25 cellular contexts compared by ENCODE assay signal in genomic region chr20:57561356-57562279, GRCh38. TPM values are rescaled to one million over a fixed set of nuclear protein-coding genes. Genes with fewer than 3 reads are reported as not detected.
"Had no signal": no experiment of that assay in that cellular context is flagged by ENCODE, and none has a peak within 500 bp of the region (broad histone marks: within the 10 kb centered on the region; RNA-seq: fewer than 3 reads in every experiment).

No MANE protein-coding gene starts in this region.

- DNase-seq: activated CD4-positive, alpha-beta T cell treated with anti-CD3 and anti-CD28 coated beads, Interleukin-2, amount 50 U/mL, for 48 hours; activated CD8-positive, alpha-beta memory T cell treated with anti-CD3 and anti-CD28 coated beads, Interleukin-2, amount 10 ng/mL, durations not matched to agents 7 days and 5 days; activated naive CD4-positive, alpha-beta T cell treated with anti-CD3 and anti-CD28 coated beads for 36 hours; activated naive CD8-positive, alpha-beta T cell treated with anti-CD3 and anti-CD28 coated beads, Interleukin-2, amount 50 U/mL, for 24 hours; activated T-cell treated with anti-CD3 and anti-CD28 coated beads, Interleukin-2, amount 50 U/mL, for 1 hour; dermis blood vessel endothelial cell; endodermal cell; gastrocnemius medialis; mammary epithelial cell; natural killer cell; sigmoid colon; stimulated activated CD4-positive, alpha-beta T cell treated with anti-CD3 and anti-CD28 coated beads, Interleukin-12 subunit alpha, Interleukin-12 subunit beta, amount 100 ng/mL, for 4 hours; stimulated activated CD4-positive, alpha-beta T cell treated with anti-CD3 and anti-CD28 coated beads, Interleukin-2, amount 100 ng/mL, for 48 hours; stimulated activated naive B cell treated with anti-CD40 and anti-IgM and Interleukin-4, amounts not matched to agents 10 μg/mL and 1 μg/mL and 100 μg/mL, for 72 hours; T-helper 17 cell; trophoblast cell; WERI-Rb-1 had no signal

- H3K27ac Mint-ChIP-seq: activated CD8-positive, alpha-beta memory T cell treated with anti-CD3 and anti-CD28 coated beads, Interleukin-2, amount 10 ng/mL, durations not matched to agents 7 days and 5 days; activated naive CD4-positive, alpha-beta T cell treated with anti-CD3 and anti-CD28 coated beads for 36 hours; activated naive CD8-positive, alpha-beta T cell treated with anti-CD3 and anti-CD28 coated beads, Interleukin-2, amount 50 U/mL, for 24 hours; activated T-helper 2 cell treated with anti-CD3 and anti-CD28 coated beads, Interferon-gamma antibody, Interleukin-2, Interleukin-4, amounts not matched to agents 10 μg/mL and 5 μg/mL and 100 μg/mL, durations not matched to agents 14 hours and 24 hours and 36 hours; endodermal cell; natural killer cell; stimulated activated naive B cell treated with anti-CD40 and anti-IgM and Interleukin-4, amounts not matched to agents 10 μg/mL and 1 μg/mL and 100 μg/mL, for 72 hours; T-helper 17 cell had no signal

- H3K36me3 ChIP-seq: gastrocnemius medialis, heart right ventricle, sigmoid colon, WERI-Rb-1 had no signal

- H3K4me3 Mint-ChIP-seq: activated CD8-positive, alpha-beta memory T cell treated with anti-CD3 and anti-CD28 coated beads, Interleukin-2, amount 10 ng/mL, durations not matched to agents 7 days and 5 days; activated naive CD4-positive, alpha-beta T cell treated with anti-CD3 and anti-CD28 coated beads for 36 hours; activated naive CD8-positive, alpha-beta T cell treated with anti-CD3 and anti-CD28 coated beads, Interleukin-2, amount 50 U/mL, for 24 hours; endodermal cell; natural killer cell; stimulated activated naive B cell treated with anti-CD40 and anti-IgM and Interleukin-4, amounts not matched to agents 10 μg/mL and 1 μg/mL and 100 μg/mL, for 72 hours; T-helper 17 cell had no signal

- H3K4me1 Mint-ChIP-seq: activated CD8-positive, alpha-beta memory T cell treated with anti-CD3 and anti-CD28 coated beads, Interleukin-2, amount 10 ng/mL, durations not matched to agents 7 days and 5 days; activated naive CD8-positive, alpha-beta T cell treated with anti-CD3 and anti-CD28 coated beads, Interleukin-2, amount 50 U/mL, for 24 hours; endodermal cell; natural killer cell; stimulated activated naive B cell treated with anti-CD40 and anti-IgM and Interleukin-4, amounts not matched to agents 10 μg/mL and 1 μg/mL and 100 μg/mL, for 72 hours; T-helper 17 cell had no signal

- H3K4me3 ChIP-seq: gastrocnemius medialis, heart right ventricle, psoas muscle, sigmoid colon had no signal

- H3K27ac ChIP-seq: gastrocnemius medialis, heart right ventricle, psoas muscle, sigmoid colon, WERI-Rb-1 had no signal

- H3K36me3 Mint-ChIP-seq: activated CD8-positive, alpha-beta memory T cell treated with anti-CD3 and anti-CD28 coated beads, Interleukin-2, amount 10 ng/mL, durations not matched to agents 7 days and 5 days; natural killer cell; stimulated activated naive B cell treated with anti-CD40 and anti-IgM and Interleukin-4, amounts not matched to agents 10 μg/mL and 1 μg/mL and 100 μg/mL, for 72 hours had no signal

- H3K4me1 ChIP-seq: gastrocnemius medialis, psoas muscle, sigmoid colon had no signal

- H3K9me3 ChIP-seq: gastrocnemius medialis, heart right ventricle, psoas muscle, sigmoid colon had no signal

- FAIRE-seq: astrocyte, bronchial epithelial cell, islet of Langerhans had no signal

- ATAC-seq: activated CD8-positive, alpha-beta memory T cell treated with anti-CD3 and anti-CD28 coated beads, Interleukin-2, amount 10 ng/mL, durations not matched to agents 7 days and 5 days; activated naive CD8-positive, alpha-beta T cell treated with anti-CD3 and anti-CD28 coated beads, Interleukin-2, amount 50 U/mL, for 24 hours; gastrocnemius medialis; natural killer cell; stimulated activated naive B cell treated with anti-CD40 and anti-IgM and Interleukin-4, amounts not matched to agents 10 μg/mL and 1 μg/mL and 100 μg/mL, for 72 hours; T-helper 17 cell had no signal

- H3K9me3 Mint-ChIP-seq: activated naive CD4-positive, alpha-beta T cell treated with anti-CD3 and anti-CD28 coated beads for 36 hours; activated naive CD8-positive, alpha-beta T cell treated with anti-CD3 and anti-CD28 coated beads, Interleukin-2, amount 50 U/mL, for 24 hours; activated T-helper 2 cell treated with anti-CD3 and anti-CD28 coated beads, Interferon-gamma antibody, Interleukin-2, Interleukin-4, amounts not matched to agents 10 μg/mL and 5 μg/mL and 100 μg/mL, durations not matched to agents 14 hours and 24 hours and 36 hours; endodermal cell; natural killer cell; stimulated activated naive B cell treated with anti-CD40 and anti-IgM and Interleukin-4, amounts not matched to agents 10 μg/mL and 1 μg/mL and 100 μg/mL, for 72 hours had no signal

RNA-seq across cellular contexts. Expression of gene PCK1, which starts 0.7 kb away (rescaled TPM):
- total RNA-seq: activated CD8-positive, alpha-beta memory T cell treated with anti-CD3 and anti-CD28 coated beads, Interleukin-2, amount 10 ng/mL, durations not matched to agents 7 days and 5 days; activated naive CD4-positive, alpha-beta T cell treated with anti-CD3 and anti-CD28 coated beads for 36 hours; activated T-helper 2 cell treated with anti-CD3 and anti-CD28 coated beads, Interferon-gamma antibody, Interleukin-2, Interleukin-4, amounts not matched to agents 10 μg/mL and 5 μg/mL and 100 μg/mL, durations not matched to agents 14 hours and 24 hours and 36 hours; astrocyte; bronchial epithelial cell; dermis blood vessel endothelial cell; endodermal cell; mammary epithelial cell; mononuclear cell; natural killer cell; T-helper 17 cell had no signal
- polyA plus RNA-seq: mammary epithelial cell had no signal

RNA-seq across cellular contexts. Expression of gene CTCFL, which starts 36.7 kb away (rescaled TPM):
- total RNA-seq: activated CD8-positive, alpha-beta memory T cell treated with anti-CD3 and anti-CD28 coated beads, Interleukin-2, amount 10 ng/mL, durations not matched to agents 7 days and 5 days; activated naive CD4-positive, alpha-beta T cell treated with anti-CD3 and anti-CD28 coated beads for 36 hours; activated T-helper 2 cell treated with anti-CD3 and anti-CD28 coated beads, Interferon-gamma antibody, Interleukin-2, Interleukin-4, amounts not matched to agents 10 μg/mL and 5 μg/mL and 100 μg/mL, durations not matched to agents 14 hours and 24 hours and 36 hours; astrocyte; bronchial epithelial cell; cerebellum; dermis blood vessel endothelial cell; gastrocnemius medialis; heart right ventricle; mammary epithelial cell; mononuclear cell; natural killer cell; psoas muscle; T-helper 17 cell had no signal
- polyA plus RNA-seq: heart right ventricle, mammary epithelial cell, psoas muscle, sigmoid colon had no signal

RNA-seq across cellular contexts. Expression of gene ZBP1, which starts 58.6 kb away (rescaled TPM):
- total RNA-seq: astrocyte, bronchial epithelial cell, dermis blood vessel endothelial cell, endodermal cell, gastrocnemius medialis, mammary epithelial cell had no signal
- polyA plus RNA-seq: mammary epithelial cell had no signal
